In the genomic region with DNA sequence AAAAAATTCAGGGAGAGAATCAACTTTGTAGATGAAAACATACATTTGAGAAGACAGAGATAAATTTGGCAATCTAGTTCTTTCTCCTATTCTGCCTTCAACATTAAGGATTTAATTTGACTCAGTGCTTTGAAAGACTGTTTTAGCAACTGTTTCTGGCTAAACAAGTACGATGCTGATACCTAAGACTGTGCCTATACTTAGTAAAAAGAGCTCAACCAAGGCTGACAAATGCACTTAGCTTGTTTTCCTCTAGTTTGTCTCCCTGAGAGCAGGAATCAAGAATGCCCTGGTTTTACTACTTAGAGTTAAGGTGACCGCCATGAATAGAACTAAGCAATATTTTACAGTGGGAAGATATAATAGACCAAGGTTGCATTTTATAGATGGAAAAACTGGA, we compare ENCODE assay signal across 23 cellular contexts. TPM values are rescaled to one million over a fixed set of nuclear protein-coding genes. Genes with fewer than 3 reads are reported as not detected.
DNase-seq lines count a peak whose midpoint lies in the region; ATAC-seq, FAIRE-seq and TF ChIP-seq lines count a peak whose summit lies in the region.
"Had no signal": no experiment of that assay in that cellular context is flagged by ENCODE, and none has a peak within 500 bp of the region (broad histone marks: within the 10 kb centered on the region; RNA-seq: fewer than 3 reads in every experiment).

No MANE protein-coding gene starts in this region.

- no peak for TF ChIP-seq POLR2A in heart left ventricle (IDR thresholded peaks at IDR 0.05)

- H3K4me3 ChIP-seq in heart left ventricle (no peak overlapping the region), astrocyte (ENCODE audit: insufficient read depth, low read depth, low read length) (no peak overlapping the region), muscle layer of duodenum (ENCODE audit: low read depth in 1 of 2, low read length in 2 of 2) (no peak overlapping the region), thoracic aorta (no peak overlapping the region)
- H3K4me3 ChIP-seq: BLaER1, GM23248, MG63 had no signal

- H3K27me3 Mint-ChIP-seq in astrocyte (ENCODE audit: low read depth, unreplicated experiment): no peaks in the 10 kb centered on the region

- no peak overlapping the region for H3K4me3 Mint-ChIP-seq in astrocyte (ENCODE audit: unreplicated experiment)
- H3K4me3 Mint-ChIP-seq: CD4-positive, CD25-positive, alpha-beta regulatory T cell had no signal

- peaks cover 39% of the 10 kb centered on the region for H4K20me1 ChIP-seq in astrocyte (ENCODE audit: insufficient read depth, low read length)
- H4K20me1 ChIP-seq: BLaER1 had no signal

- WGBS in heart left ventricle, 4 donors: 37 to 53% (median 46%) methylated on average over 2 of the region's 2 CpGs

- H3K36me3 Mint-ChIP-seq in astrocyte (ENCODE audit: low read depth, unreplicated experiment): peaks cover 3% of the 10 kb centered on the region
- H3K36me3 Mint-ChIP-seq: CD4-positive, CD25-positive, alpha-beta regulatory T cell had no signal

- H3K9me3 ChIP-seq in heart left ventricle: no peaks in the 10 kb centered on the region
- H3K9me3 ChIP-seq in astrocyte (ENCODE audit: insufficient read depth, low read depth, low read length): no peaks in the 10 kb centered on the region
- no peaks in the 10 kb centered on the region for H3K9me3 ChIP-seq in muscle layer of duodenum (ENCODE audit: control insufficient read depth in 1 of 2, low read length in 2 of 2)
- H3K9me3 ChIP-seq in thoracic aorta: no peaks in the 10 kb centered on the region
- H3K9me3 ChIP-seq: BLaER1, MG63 had no signal

- no peak for TF ChIP-seq CTCF in heart left ventricle (IDR thresholded peaks at IDR 0.05)
- TF ChIP-seq CTCF in astrocyte (IDR thresholded peaks at IDR 0.05; ENCODE audit: insufficient read depth, low read depth, low read length): no peak
- TF ChIP-seq CTCF in thoracic aorta (IDR thresholded peaks at IDR 0.05): no peak

- no peak overlapping the region for H3K9ac ChIP-seq in astrocyte (ENCODE audit: low read length)
- H3K9ac ChIP-seq: BLaER1, GM23248 had no signal

- H3K36me3 ChIP-seq in heart left ventricle (peaks cover 0 to 18% (median 12%) of the 10 kb centered on the region in 9 donors), astrocyte (ENCODE audit: insufficient read depth, low read length) (peaks cover 5% of the 10 kb centered on the region), muscle layer of duodenum (ENCODE audit: control insufficient read depth in 1 of 2, insufficient read depth in 2 of 2, low read length in 2 of 2) (no peaks in the 10 kb centered on the region), thoracic aorta (no peaks in the 10 kb centered on the region)
- H3K36me3 ChIP-seq: BLaER1, MG63 had no signal

- H3K27ac Mint-ChIP-seq in astrocyte (ENCODE audit: unreplicated experiment): no peak overlapping the region
- H3K27ac Mint-ChIP-seq: CD4-positive, CD25-positive, alpha-beta regulatory T cell had no signal

- H2AFZ ChIP-seq in astrocyte (ENCODE audit: low read depth, low read length): no peak overlapping the region
- H2AFZ ChIP-seq: GM23248 had no signal

- H3K4me1 ChIP-seq in heart left ventricle (peaks cover 10 to 86% (median 67%) of the 10 kb centered on the region in 12 donors), astrocyte (ENCODE audit: insufficient read depth, low read length) (peaks cover 2% of the 10 kb centered on the region), muscle layer of duodenum (ENCODE audit: control insufficient read depth in 1 of 2, insufficient read depth in 2 of 2, low read length in 2 of 2) (peaks cover 13 to 48% of the 10 kb centered on the region in 2 donors), thoracic aorta (ENCODE audit: control insufficient read depth in 1 of 2, low read depth in 2 of 2) (peaks cover 28 to 60% of the 10 kb centered on the region in 2 donors)
- H3K4me1 ChIP-seq: BLaER1 had no signal

- no peak overlapping the region for H3K4me2 ChIP-seq in astrocyte (ENCODE audit: low read length)
- H3K4me2 ChIP-seq: BLaER1 had no signal

- peaks cover 92% of the 10 kb centered on the region for H3K79me2 ChIP-seq in astrocyte (ENCODE audit: insufficient read depth, low read length)

- intact Hi-C loops in heart left ventricle (cut with DNase I) (no loop called here), Right ventricle myocardium inferior (cut with DNase I) (no loop called here)

- peak in 2 of 4 donors; percentile 29 to 66 for ATAC-seq in heart left ventricle
- ATAC-seq in Right ventricle myocardium inferior: no peak
- ATAC-seq in thoracic aorta (ENCODE audit: insufficient number of reproducible peaks, low FRiP score, low read depth): no peak
- ATAC-seq in HG03565 (IDR thresholded peaks at IDR 0.05; ENCODE audit: unreplicated experiment): no peak

- H3K4me1 Mint-ChIP-seq in astrocyte (ENCODE audit: low read depth, unreplicated experiment): no peaks in the 10 kb centered on the region
- H3K4me1 Mint-ChIP-seq: CD4-positive, CD25-positive, alpha-beta regulatory T cell had no signal

- no peaks in the 10 kb centered on the region for H3K9me3 Mint-ChIP-seq in astrocyte (ENCODE audit: unreplicated experiment)
- H3K9me3 Mint-ChIP-seq: CD4-positive, CD25-positive, alpha-beta regulatory T cell had no signal

- H3K27ac ChIP-seq in heart left ventricle: peak overlapping the region; percentile 1 to 65 (median 54)
- H3K27ac ChIP-seq in astrocyte (ENCODE audit: low read depth, low read length): no peak overlapping the region
- H3K27ac ChIP-seq in muscle layer of duodenum (ENCODE audit: low read length): peak overlapping the region; percentile 27
- peak overlapping the region; percentile 46 to 76 for H3K27ac ChIP-seq in thoracic aorta
- H3K27ac ChIP-seq: BLaER1, GM23248, RWPE1 had no signal

- DNase-seq in heart left ventricle: no peak
- no peak for DNase-seq in Right ventricle myocardium inferior (ENCODE audit: missing footprints)
- no peak for DNase-seq in astrocyte (ENCODE audit: low read depth)
- no peak for DNase-seq in thoracic aorta (ENCODE audit: low spot score)
- DNase-seq in SHP77 treated with DMSO at 0.1 percent for 48 hours (lab: John Stamatoyannopoulos, UW): no peak
- DNase-seq in D341Med (ENCODE audit: low spot score): no peak
- DNase-seq: CD4-positive, CD25-positive, alpha-beta regulatory T cell; GM23248; H7; IMR-90; KG1; MG63; NCI-H1105 treated with DMSO at 0.1 percent for 48 hours; NCI-H146; NCI-H1930; NCI-H446 treated with DMSO at 0.1 percent for 48 hours; NCI-H526 had no signal

- H3K27me3 ChIP-seq in heart left ventricle: no peaks in the 10 kb centered on the region
- no peaks in the 10 kb centered on the region for H3K27me3 ChIP-seq in astrocyte (ENCODE audit: insufficient read depth, low read length)
- no peaks in the 10 kb centered on the region for H3K27me3 ChIP-seq in muscle layer of duodenum (ENCODE audit: low read depth, low read length)
- no peaks in the 10 kb centered on the region for H3K27me3 ChIP-seq in thoracic aorta (replicated peaks; ENCODE audit: insufficient read depth)
- H3K27me3 ChIP-seq: BLaER1, MG63 had no signal

- peak; percentile 26 for FAIRE-seq in astrocyte (lab: Jason Lieb, UNC)
- FAIRE-seq: D721Med, GM18507 had no signal

RNA-seq across cellular contexts. Expression of a gene that starts 49.5 kb away (rescaled TPM):
- total RNA-seq in heart left ventricle (100 to 1,000 TPM; 115 to 279 (median 173) TPM), Right ventricle myocardium inferior (175 TPM), astrocyte (59.4 and 73.5 TPM in 2 replicates), thoracic aorta (100 to 1,000 TPM in 1 of 2 donors, 10 to 100 TPM in 1; 66.9 to 117 TPM)
- polyA plus RNA-seq in heart left ventricle: 10 to 100 TPM; 47.1 to 69.4 TPM
- total RNA-seq: CD4-positive, CD25-positive, alpha-beta regulatory T cell had no signal
